13 cellular contexts compared by ENCODE assay signal in the genomic region with DNA sequence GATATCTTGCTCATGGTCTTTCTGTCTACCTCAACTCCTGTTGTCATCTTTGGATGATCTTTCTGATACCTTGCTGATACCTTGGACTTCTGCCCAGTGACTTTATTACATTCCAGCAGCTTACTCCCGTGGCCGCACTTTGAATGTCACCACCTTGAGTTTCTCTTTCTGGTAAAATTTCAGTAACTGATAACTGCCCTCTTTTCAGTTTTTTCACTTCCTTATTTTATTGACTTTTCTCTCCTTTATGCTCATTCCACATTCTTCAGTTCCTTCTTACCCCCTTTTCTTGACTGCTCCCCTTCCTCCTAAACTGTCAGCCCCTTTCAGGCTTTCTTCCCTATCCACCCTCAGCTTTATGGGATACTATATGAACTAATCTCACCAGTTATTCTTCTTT. TPM values are rescaled to one million over a fixed set of nuclear protein-coding genes. Genes with fewer than 3 reads are reported as not detected.
DNase-seq lines count a peak whose midpoint lies in the region; ATAC-seq lines count a peak whose summit lies in the region.
"Had no signal": no experiment of that assay in that cellular context is flagged by ENCODE, and none has a peak within 500 bp of the region (broad histone marks: within the 10 kb centered on the region; RNA-seq: fewer than 3 reads in every experiment).

No MANE protein-coding gene starts in this region.

- H3K4me1 Mint-ChIP-seq in activated CD4-positive, alpha-beta T cell treated with anti-CD3 and anti-CD28 coated beads for 36 hours, result peaks cover 12% of the 10 kb centered on the region
- H3K4me1 Mint-ChIP-seq in naive B cell, result peaks cover 13 to 16% (median 15%) of the 10 kb centered on the region in 3 donors

- peaks cover 46% of the 10 kb centered on the region for H3K36me3 Mint-ChIP-seq in activated CD4-positive, alpha-beta T cell treated with anti-CD3 and anti-CD28 coated beads for 36 hours (ENCODE audit: low read depth)
- peaks cover 26 to 45% of the 10 kb centered on the region in 2 donors for H3K36me3 Mint-ChIP-seq in naive B cell

- POLR2A ChIA-PET in activated CD4-positive, alpha-beta T cell treated with anti-CD3 and anti-CD28 coated beads for 36 hours (lab: Charles Lee), result no interaction called here

- no peak for DNase-seq in activated CD4-positive, alpha-beta T cell treated with anti-CD3 and anti-CD28 coated beads for 36 hours
- DNase-seq in activated CD4-positive, alpha-beta T cell treated with anti-CD3 and anti-CD28 coated beads for 4 hours, result no peak
- no peak for DNase-seq in naive B cell
- DNase-seq in retina, result no peak
- DNase-seq in hepatic stellate cell (ENCODE audit: low spot score), result no peak
- DNase-seq: activated CD4-positive, alpha-beta T cell treated with anti-CD3 and anti-CD28 coated beads for 48 hours; hippocampal formation; NCI-H2107; SW 1271; tibial artery had no signal

- H3K9me3 Mint-ChIP-seq in activated CD4-positive, alpha-beta T cell treated with anti-CD3 and anti-CD28 coated beads for 36 hours (ENCODE audit: low read depth), result no peaks in the 10 kb centered on the region
- peaks cover 0 to 2% (median 0%) of the 10 kb centered on the region in 7 donors for H3K9me3 Mint-ChIP-seq in naive B cell

- CTCF ChIA-PET in activated CD4-positive, alpha-beta T cell treated with anti-CD3 and anti-CD28 coated beads for 36 hours (lab: Charles Lee), result interaction anchor here (1.5 to 1.6 kb wide), 2 partner anchors 8 to 62 kb away, joined by 3 read pairs; no protein-coding TSS in a partner anchor

- H3K27ac Mint-ChIP-seq in activated CD4-positive, alpha-beta T cell treated with anti-CD3 and anti-CD28 coated beads for 36 hours, result peak overlapping the region; percentile 34
- peak overlapping the region; percentile 48 to 90 (median 86) for H3K27ac Mint-ChIP-seq in naive B cell

- H3K4me3 Mint-ChIP-seq in activated CD4-positive, alpha-beta T cell treated with anti-CD3 and anti-CD28 coated beads for 36 hours, result no peak overlapping the region
- no peak overlapping the region for H3K4me3 Mint-ChIP-seq in naive B cell

- no peak for ATAC-seq in activated CD4-positive, alpha-beta T cell treated with anti-CD3 and anti-CD28 coated beads for 36 hours
- peak; percentile 61 for ATAC-seq in GM21576 (IDR thresholded peaks at IDR 0.05; ENCODE audit: unreplicated experiment)
- peak; percentile 51 for ATAC-seq in HG03378 (IDR thresholded peaks at IDR 0.05; ENCODE audit: unreplicated experiment)
- no peak for ATAC-seq in naive B cell (ENCODE audit: low read depth in 2 of 2)
- no peak for ATAC-seq in GM19455 (IDR thresholded peaks at IDR 0.05; ENCODE audit: unreplicated experiment)

- H3K27me3 Mint-ChIP-seq in activated CD4-positive, alpha-beta T cell treated with anti-CD3 and anti-CD28 coated beads for 36 hours, result no peaks in the 10 kb centered on the region
- no peaks in the 10 kb centered on the region for H3K27me3 Mint-ChIP-seq in naive B cell

- intact Hi-C loops in activated CD4-positive, alpha-beta T cell treated with anti-CD3 and anti-CD28 coated beads for 36 hours (cut with DNase I, micrococcal nuclease), result no loop called here

RNA-seq across cellular contexts. Expression of a gene that starts 7.0 kb away (rescaled TPM):
- total RNA-seq in activated CD4-positive, alpha-beta T cell treated with anti-CD3 and anti-CD28 coated beads for 36 hours, result 10 to 100 TPM; 18.8 to 22.3 TPM
- 10 to 100 TPM; 14.5 to 34.9 (median 26.4) TPM for polyA plus RNA-seq in naive B cell (ENCODE audit: low read depth in 6 of 6)

RNA-seq across cellular contexts. Expression of a gene that starts 14.0 kb away (rescaled TPM):
- 10 to 100 TPM; 25.4 to 26.7 TPM for total RNA-seq in activated CD4-positive, alpha-beta T cell treated with anti-CD3 and anti-CD28 coated beads for 36 hours
- 10 to 100 TPM in 5 of 6 donors, 1 to 10 TPM in 1; 2.9 to 19.8 (median 14.6) TPM for polyA plus RNA-seq in naive B cell (ENCODE audit: low read depth in 6 of 6)

RNA-seq across cellular contexts. Expression of a gene that starts 47.9 kb away (rescaled TPM):
- 10 to 100 TPM; 70.3 to 91.4 TPM for total RNA-seq in activated CD4-positive, alpha-beta T cell treated with anti-CD3 and anti-CD28 coated beads for 36 hours
- polyA plus RNA-seq in naive B cell (ENCODE audit: low read depth in 6 of 6), result 10 to 100 TPM; 25.8 to 28.6 (median 26.5) TPM

Comparison
In these comparisons a context has a peak if more than half of its experiments do, and no peak if none do; other contexts are left out.
1. ATAC-seq: peak in GM21576 (single experiment) and HG03378 (single experiment); none in activated CD4-positive, alpha-beta T cell treated with anti-CD3 and anti-CD28 coated beads for 36 hours (single experiment), naive B cell (0 of 2) and GM19455 (single experiment).